In genomic region chr9:134283692-134284265, GRCh38 we compare ENCODE assay signal across 22 cellular contexts. TPM values are rescaled to one million over a fixed set of nuclear protein-coding genes. Genes with fewer than 3 reads are reported as not detected.
DNase-seq lines count a peak whose midpoint lies in the region; ATAC-seq, FAIRE-seq and TF ChIP-seq lines count a peak whose summit lies in the region.
"Had no signal": no experiment of that assay in that cellular context is flagged by ENCODE, and none has a peak within 500 bp of the region (broad histone marks: within the 10 kb centered on the region; RNA-seq: fewer than 3 reads in every experiment).

No MANE protein-coding gene starts in this region.

- BruUV-seq in HepG2 (replicated peaks; lab: Mats Ljungman, UMichigan): no TSS peak

- no peak for TF ChIP-seq POLR2A in HepG2 (IDR thresholded peaks at IDR 0.05; ENCODE audit: insufficient read depth in 1 of 2, low read depth in 2 of 2, low read length in 2 of 2)
- no peak for TF ChIP-seq POLR2A in heart left ventricle (IDR thresholded peaks at IDR 0.05)

- no peak overlapping the region for H2AFZ ChIP-seq in HepG2 (ENCODE audit: low read length)

- no peaks in the 10 kb centered on the region for H3K36me3 Mint-ChIP-seq in endodermal cell (ENCODE audit: low read depth)
- no peaks in the 10 kb centered on the region for H3K36me3 Mint-ChIP-seq in activated CD4-positive, alpha-beta T cell treated with anti-CD3 and anti-CD28 coated beads, Interleukin-2, amount 10 ng/mL, durations not matched to agents 7 days and 5 days (ENCODE audit: low read depth)
- H3K36me3 Mint-ChIP-seq: activated naive CD4-positive, alpha-beta T cell treated with anti-CD3 and anti-CD28 coated beads, Interleukin-2, amount 50 U/mL, for 72 hours had no signal

- H3K4me3 ChIP-seq in liver (ENCODE audit: low read depth in 1 of 3, low read length in 3 of 3) (no peak overlapping the region), HepG2 (replicated peaks in 1 of 3; ENCODE audit: insufficient read depth in 1 of 3, low read depth in 2 of 3, low read length in 3 of 3) (no peak overlapping the region), heart left ventricle (no peak overlapping the region), psoas muscle (no peak overlapping the region), endodermal cell (ENCODE audit: low read length) (no peak overlapping the region)
- H3K4me3 ChIP-seq: SJSA1, spleen, transverse colon had no signal

- intact Hi-C loops in HepG2 (cut with micrococcal nuclease; ENCODE audit: unreplicated experiment) (no loop called here), heart left ventricle (cut with DNase I) (loop anchor here in 4 of 10 donors (5.0 to 10.0 kb wide), 4 partner anchors 39 to 109 kb away; no protein-coding TSS in a partner anchor), psoas muscle (cut with DNase I) (loop anchor here in 1 of 2 donors (5.0 kb wide), 1 partner anchor 164 kb away; no protein-coding TSS in a partner anchor)

- TF ChIP-seq RAD21 in liver (IDR thresholded peaks at IDR 0.05): no peak
- no peak for TF ChIP-seq RAD21 in HepG2 (CRISPR knock-in tag; IDR thresholded peaks at IDR 0.05)

- H3K36me3 ChIP-seq in liver (ENCODE audit: control insufficient read depth in 4 of 4, insufficient read depth in 3 of 4, low read depth in 1 of 4, low read length in 3 of 4): no peaks in the 10 kb centered on the region
- H3K36me3 ChIP-seq in HepG2 (replicated peaks in 1 of 2; ENCODE audit: control insufficient read depth in 1 of 2, insufficient read depth in 2 of 2, low read length in 2 of 2): no peaks in the 10 kb centered on the region
- no peaks in the 10 kb centered on the region for H3K36me3 ChIP-seq in heart left ventricle
- H3K36me3 ChIP-seq in psoas muscle (ENCODE audit: insufficient read depth in 1 of 2, low read depth in 1 of 2): no peaks in the 10 kb centered on the region
- H3K36me3 ChIP-seq in endodermal cell (ENCODE audit: control insufficient read depth, insufficient read depth, low read length): no peaks in the 10 kb centered on the region
- H3K36me3 ChIP-seq: SJSA1, spleen, transverse colon had no signal

- 83% methylated on average over 15 of the region's 15 CpGs for WGBS in liver
- WGBS in HepG2 (ENCODE audit: low lambda C conversion rate): 49% methylated on average over 7 of the region's 15 CpGs
- 79 to 86% (median 86%) methylated on average over 11 to 15 of the region's 15 CpGs for WGBS in heart left ventricle, 4 donors
- 44 to 50% (median 49%) methylated on average over 15 of the region's 15 CpGs for WGBS in psoas muscle, 3 donors
- WGBS in endodermal cell (ENCODE audit: insufficient coverage in 1 of 2, insufficient read length in 1 of 2), 2 experiments: 88 to 100% methylated on average over 3 to 15 of the region's 15 CpGs

- H3K27ac Mint-ChIP-seq in endodermal cell: no peak overlapping the region
- H3K27ac Mint-ChIP-seq in activated CD4-positive, alpha-beta T cell treated with anti-CD3 and anti-CD28 coated beads, Interleukin-2, amount 10 ng/mL, durations not matched to agents 7 days and 5 days: no peak overlapping the region
- H3K27ac Mint-ChIP-seq: activated naive CD4-positive, alpha-beta T cell treated with anti-CD3 and anti-CD28 coated beads, Interleukin-2, amount 50 U/mL, for 72 hours had no signal

- H3K27ac ChIP-seq in liver (ENCODE audit: low read depth in 1 of 2, low read length in 2 of 2) (peak overlapping the region; percentile 44 to 82), HepG2 (ENCODE audit: extremely low read length, insufficient read depth, low read length) (no peak overlapping the region), heart left ventricle (peak overlapping the region in 11 of 12 donors; percentile 21 to 83 (median 68)), psoas muscle (no peak overlapping the region), endodermal cell (ENCODE audit: low read depth, low read length) (no peak overlapping the region)
- H3K27ac ChIP-seq: GM23248, SJSA1, spleen had no signal

- H3K4me1 ChIP-seq in liver (ENCODE audit: control insufficient read depth in 4 of 4, insufficient read depth in 4 of 4, low read length in 3 of 4) (peaks cover 12 to 41% (median 29%) of the 10 kb centered on the region in 4 donors), HepG2 (ENCODE audit: insufficient read depth, low read length) (peaks cover 11% of the 10 kb centered on the region), heart left ventricle (peaks cover 0 to 25% (median 13%) of the 10 kb centered on the region in 12 donors), psoas muscle (peaks cover 22% of the 10 kb centered on the region), endodermal cell (ENCODE audit: control insufficient read depth, insufficient read depth, low read length) (peaks cover 8% of the 10 kb centered on the region)

- CTCF ChIA-PET in HepG2 (lab: Yijun Ruan, JAX; ENCODE audit: low intra/inter-chr PET ratio, low total read pairs): no interaction called here
- CTCF ChIA-PET in activated CD4-positive, alpha-beta T cell treated with anti-CD3 and anti-CD28 coated beads, Interleukin-2, amount 10 ng/mL, durations not matched to agents 7 days and 5 days (lab: Charles Lee): no interaction called here

- no peaks in the 10 kb centered on the region for H3K27me3 Mint-ChIP-seq in endodermal cell (ENCODE audit: insufficient read depth)
- no peaks in the 10 kb centered on the region for H3K27me3 Mint-ChIP-seq in activated CD4-positive, alpha-beta T cell treated with anti-CD3 and anti-CD28 coated beads, Interleukin-2, amount 10 ng/mL, durations not matched to agents 7 days and 5 days

- no peak overlapping the region for H3K4me3 Mint-ChIP-seq in endodermal cell
- no peak overlapping the region for H3K4me3 Mint-ChIP-seq in activated CD4-positive, alpha-beta T cell treated with anti-CD3 and anti-CD28 coated beads, Interleukin-2, amount 10 ng/mL, durations not matched to agents 7 days and 5 days

- DNase-seq in HepG2 (ENCODE audit: low spot score): no peak
- DNase-seq in heart left ventricle: no peak
- no peak for DNase-seq in psoas muscle
- DNase-seq in AG08396 (ENCODE audit: low spot score): no peak
- DNase-seq in endodermal cell: no peak
- DNase-seq in activated CD4-positive, alpha-beta T cell treated with anti-CD3 and anti-CD28 coated beads, Interleukin-2, amount 10 ng/mL, durations not matched to agents 7 days and 5 days: no peak
- DNase-seq in COLO668 (lab: John Stamatoyannopoulos, UW; ENCODE audit: unreplicated experiment): no peak
- DNase-seq: effector CD4-positive, alpha-beta T cell; NCI-H2081; spleen; stimulated activated CD4-positive, alpha-beta T cell treated with anti-CD3 and anti-CD28 coated beads, Interleukin-4, amount 100 ng/mL, for 1 hour; stimulated activated naive CD8-positive, alpha-beta T cell treated with anti-CD3 and anti-CD28 coated beads, Interleukin-15, Interleukin-2, amounts not matched to agents 100 U/mL and 50 U/mL, for 24 hours; T-helper 2 cell had no signal

- FAIRE-seq in HepG2 (lab: Jason Lieb, UNC): no peak
- FAIRE-seq: A204.1, astrocyte, D721Med had no signal

- in situ Hi-C loops in HepG2 (cut with HindIII; ENCODE audit: extremely low pct_ligation_motif_present, low pct_unique_long_range_greater_than_20kb): no loop called here

- ATAC-seq in HepG2 (no peak), heart left ventricle (peak in 3 of 4 donors; percentile 1 to 3 (median 1)), psoas muscle (peak; percentile 13 to 34 (median 24))
- ATAC-seq: activated naive CD4-positive, alpha-beta T cell treated with anti-CD3 and anti-CD28 coated beads, Interleukin-2, amount 50 U/mL, for 72 hours; Panc1; stimulated activated naive CD8-positive, alpha-beta T cell treated with anti-CD3 and anti-CD28 coated beads, Interleukin-15, Interleukin-2, amounts not matched to agents 100 U/mL and 50 U/mL, for 24 hours had no signal

- no peaks in the 10 kb centered on the region for H3K9me3 ChIP-seq in liver (ENCODE audit: control insufficient read depth in 4 of 4, low read length in 3 of 4)
- no peaks in the 10 kb centered on the region for H3K9me3 ChIP-seq in HepG2 (ENCODE audit: low read length)
- H3K9me3 ChIP-seq in heart left ventricle: no peaks in the 10 kb centered on the region
- H3K9me3 ChIP-seq in psoas muscle: no peaks in the 10 kb centered on the region
- no peaks in the 10 kb centered on the region for H3K9me3 ChIP-seq in endodermal cell (ENCODE audit: control insufficient read depth, low read length)
- H3K9me3 ChIP-seq: SJSA1, spleen, transverse colon had no signal

- H4K20me1 ChIP-seq in HepG2 (ENCODE audit: insufficient read depth, low read length): no peaks in the 10 kb centered on the region

- H3K27me3 ChIP-seq in liver (ENCODE audit: control insufficient read depth in 4 of 4, insufficient read depth in 4 of 4, low read length in 3 of 4) (no peaks in the 10 kb centered on the region), HepG2 (ENCODE audit: control insufficient read depth in 1 of 2, insufficient read depth in 2 of 2, low read length in 2 of 2) (peaks cover 12 to 56% of the 10 kb centered on the region in 2 experiments), heart left ventricle (peaks cover 0 to 3% (median 0%) of the 10 kb centered on the region in 9 donors), psoas muscle (ENCODE audit: insufficient read depth in 3 of 3, low read length in 2 of 3) (no peaks in the 10 kb centered on the region), endodermal cell (ENCODE audit: control insufficient read depth, insufficient read depth, low read length, poor library complexity, severe bottlenecking) (no peaks in the 10 kb centered on the region)
- H3K27me3 ChIP-seq: transverse colon had no signal

- H3K9ac ChIP-seq in liver (ENCODE audit: low read depth in 1 of 2, low read length in 2 of 2): no peak overlapping the region
- no peak overlapping the region for H3K9ac ChIP-seq in HepG2 (ENCODE audit: insufficient read depth, low read depth, low read length)
- no peak overlapping the region for H3K9ac ChIP-seq in endodermal cell (ENCODE audit: extremely low read depth, low read length, poor library complexity, severe bottlenecking)
- H3K9ac ChIP-seq: GM23248 had no signal

- H3K4me2 ChIP-seq in HepG2 (ENCODE audit: low read depth, low read length): no peak overlapping the region

- POLR2A ChIA-PET in HepG2 (lab: Yijun Ruan, JAX): no interaction called here
- POLR2A ChIA-PET in activated CD4-positive, alpha-beta T cell treated with anti-CD3 and anti-CD28 coated beads, Interleukin-2, amount 10 ng/mL, durations not matched to agents 7 days and 5 days (lab: Charles Lee): no interaction called here

- no peaks in the 10 kb centered on the region for H3K79me2 ChIP-seq in HepG2 (ENCODE audit: insufficient read depth, low read length)

- peaks cover 13% of the 10 kb centered on the region for H3K4me1 Mint-ChIP-seq in endodermal cell
- H3K4me1 Mint-ChIP-seq in activated CD4-positive, alpha-beta T cell treated with anti-CD3 and anti-CD28 coated beads, Interleukin-2, amount 10 ng/mL, durations not matched to agents 7 days and 5 days: no peaks in the 10 kb centered on the region

- H3K9me3 Mint-ChIP-seq in endodermal cell: no peaks in the 10 kb centered on the region
- no peaks in the 10 kb centered on the region for H3K9me3 Mint-ChIP-seq in activated CD4-positive, alpha-beta T cell treated with anti-CD3 and anti-CD28 coated beads, Interleukin-2, amount 10 ng/mL, durations not matched to agents 7 days and 5 days
- H3K9me3 Mint-ChIP-seq: activated naive CD4-positive, alpha-beta T cell treated with anti-CD3 and anti-CD28 coated beads, Interleukin-2, amount 50 U/mL, for 72 hours had no signal

- TF ChIP-seq CTCF in liver (IDR thresholded peaks at IDR 0.05; ENCODE audit: low read depth, low read length, missing input control) (no peak), HepG2 (CRISPR knock-in tag; IDR thresholded peaks at IDR 0.05) (no peak), heart left ventricle (IDR thresholded peaks at IDR 0.05) (no peak), psoas muscle (IDR thresholded peaks at IDR 0.05) (no peak), endodermal cell (conservative IDR thresholded peaks at IDR 0.05) (no peak)

- TF ChIP-seq EP300 in HepG2 (IDR thresholded peaks at IDR 0.05; ENCODE audit: low read depth in 2 of 2, low read length in 2 of 2) (no peak), HepG2 (CRISPR knock-in tag; IDR thresholded peaks at IDR 0.05; ENCODE audit: borderline replicate concordance) (no peak)

RNA-seq across cellular contexts. Expression of gene RXRA, which starts 42.5 kb away (rescaled TPM):
- total RNA-seq in liver: 100 to 1,000 TPM in 1 of 2 donors, 10 to 100 TPM in 1; 41.5 to 116 TPM
- polyA plus RNA-seq in liver: 100 to 1,000 TPM in 1 of 2 donors, 10 to 100 TPM in 1; 46.8 to 101 TPM
- 19.2 and 29.2 TPM in 2 replicates for total RNA-seq in HepG2 (2016; rRNA removed; fragmentation: Illumina TruSeq; extraction: Trizol)
- total RNA-seq in HepG2 (2016; cell fraction: cytosol; rRNA removed; fragmentation: Illumina TruSeq; extraction: Trizol; ENCODE audit: low read depth): 24.1 and 24.5 TPM in 2 replicates
- 16.2 and 29.2 TPM in 2 replicates for total RNA-seq in HepG2 (2016; cell fraction: insoluble cytoplasmic fraction; rRNA removed; fragmentation: Illumina TruSeq; extraction: Trizol)
- total RNA-seq in HepG2 (2016; cell fraction: membrane; rRNA removed; fragmentation: Illumina TruSeq; extraction: Trizol): 50.6 and 51.0 TPM in 2 replicates
- total RNA-seq in HepG2 (2016; cell fraction: nucleus; rRNA removed; fragmentation: Illumina TruSeq; extraction: Trizol): 14.5 and 14.9 TPM in 2 replicates
- 18.9 and 23.8 TPM in 2 replicates for polyA plus RNA-seq in HepG2 (2011; rRNA removed)
- polyA plus RNA-seq in HepG2 (2011; cell fraction: cytosol; rRNA removed): 20.3 and 28.6 TPM in 2 replicates
- polyA plus RNA-seq in HepG2 (2011; cell fraction: nucleus; rRNA removed): 25.5 and 28.6 TPM in 2 replicates
- 42.6 and 48.4 TPM in 2 replicates for polyA plus RNA-seq in HepG2 (2012)
- polyA plus RNA-seq in HepG2 (2016; cell fraction: cytosol; fragmentation: Illumina TruSeq; extraction: Trizol; ENCODE audit: low read depth): 68.3 and 74.3 TPM in 2 replicates
- polyA plus RNA-seq in HepG2 (2016; cell fraction: insoluble cytoplasmic fraction; fragmentation: Illumina TruSeq; extraction: Trizol; ENCODE audit: low read depth): 28.2 and 39.1 TPM in 2 replicates
- polyA plus RNA-seq in HepG2 (2016; cell fraction: membrane; fragmentation: Illumina TruSeq; extraction: Trizol; ENCODE audit: low read depth): 81.0 and 95.6 TPM in 2 replicates
- polyA plus RNA-seq in HepG2 (2016; cell fraction: nucleus; fragmentation: Illumina TruSeq; extraction: Trizol; ENCODE audit: insufficient read depth, low read depth): 27.8 and 30.7 TPM in 2 replicates
- 26.4 and 69.1 TPM in 2 replicates for polyA minus RNA-seq in HepG2 (2011; rRNA and poly(A)+ RNA removed; ENCODE audit: low replicate concordance)
- 27.2 and 30.5 TPM in 2 replicates for polyA minus RNA-seq in HepG2 (2011; cell fraction: cytosol; rRNA and poly(A)+ RNA removed)
- polyA minus RNA-seq in HepG2 (2011; cell fraction: nucleus; rRNA and poly(A)+ RNA removed): 13.6 and 15.8 TPM in 2 replicates
- total RNA-seq in heart left ventricle: 10 to 100 TPM; 45.5 to 87.9 (median 52.9) TPM
- polyA plus RNA-seq in heart left ventricle: 10 to 100 TPM; 54.9 to 55.8 TPM
- 100 to 1,000 TPM in 3 of 4 donors, 10 to 100 TPM in 1; 84.3 to 192 (median 147) TPM for total RNA-seq in psoas muscle
- 100 to 1,000 TPM in 1 of 3 donors, 10 to 100 TPM in 2; 37.7 to 156 (median 76.4) TPM for polyA plus RNA-seq in psoas muscle
- 10 to 100 TPM; 58.3 to 70.6 TPM for total RNA-seq in endodermal cell
- polyA plus RNA-seq in endodermal cell (2013, experiment 1 of 2): 37.4 TPM
- polyA plus RNA-seq in endodermal cell (2013, experiment 2 of 2): 33.9 TPM
- 1 to 10 TPM; 1.2 to 1.4 TPM for total RNA-seq in activated CD4-positive, alpha-beta T cell treated with anti-CD3 and anti-CD28 coated beads, Interleukin-2, amount 10 ng/mL, durations not matched to agents 7 days and 5 days

Comparison
In these comparisons a context has a peak if more than half of its experiments do, and no peak if none do; other contexts are left out.
1. H3K27ac ChIP-seq: peak in liver (2 of 2) and heart left ventricle (11 of 12); none in HepG2 (single experiment), psoas muscle (single experiment) and endodermal cell (single experiment).
2. RNA of gene RXRA, which starts 42.5 kb away (total RNA-seq): 84.3 to 192 TPM in psoas muscle, 41.5 to 116 TPM in liver, 58.3 to 70.6 TPM in endodermal cell, 45.5 to 87.9 TPM in heart left ventricle and 14.5 to 51.0 TPM in HepG2; 1.2 to 1.4 TPM in activated CD4-positive, alpha-beta T cell treated with anti-CD3 and anti-CD28 coated beads, Interleukin-2, amount 10 ng/mL, durations not matched to agents 7 days and 5 days; every median in the first group is over 4 times any median in the second.